Comparison of ENCODE assay signal across 1 cellular context in genomic region chr1:112501810-112502641, GRCh38.
TF ChIP-seq lines count a peak whose summit lies in the region.

No MANE protein-coding gene starts in this region.

TF ChIP-seq in IMR-90, 13 proteins besides CTCF, POLR2A, EP300 and RAD21:
- TF ChIP-seq NFE2L2 (IDR thresholded peaks at IDR 0.05; ENCODE audit: low read depth, low read length), result no peak
- no peak for TF ChIP-seq MAZ (IDR thresholded peaks at IDR 0.05; ENCODE audit: borderline replicate concordance, low read depth, low read length)
- TF ChIP-seq SMC3 (IDR thresholded peaks at IDR 0.05; ENCODE audit: low read depth, low read length), result peak; percentile 78
- TF ChIP-seq, protein P1, sequence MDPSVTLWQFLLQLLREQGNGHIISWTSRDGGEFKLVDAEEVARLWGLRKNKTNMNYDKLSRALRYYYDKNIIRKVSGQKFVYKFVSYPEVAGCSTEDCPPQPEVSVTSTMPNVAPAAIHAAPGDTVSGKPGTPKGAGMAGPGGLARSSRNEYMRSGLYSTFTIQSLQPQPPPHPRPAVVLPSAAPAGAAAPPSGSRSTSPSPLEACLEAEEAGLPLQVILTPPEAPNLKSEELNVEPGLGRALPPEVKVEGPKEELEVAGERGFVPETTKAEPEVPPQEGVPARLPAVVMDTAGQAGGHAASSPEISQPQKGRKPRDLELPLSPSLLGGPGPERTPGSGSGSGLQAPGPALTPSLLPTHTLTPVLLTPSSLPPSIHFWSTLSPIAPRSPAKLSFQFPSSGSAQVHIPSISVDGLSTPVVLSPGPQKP (IDR thresholded peaks at IDR 0.05; ENCODE audit: borderline replicate concordance, low read depth, low read length), result no peak
- no peak for TF ChIP-seq MXI1 (IDR thresholded peaks at IDR 0.05; ENCODE audit: borderline replicate concordance, low read depth, low read length)
